In the genomic region with DNA sequence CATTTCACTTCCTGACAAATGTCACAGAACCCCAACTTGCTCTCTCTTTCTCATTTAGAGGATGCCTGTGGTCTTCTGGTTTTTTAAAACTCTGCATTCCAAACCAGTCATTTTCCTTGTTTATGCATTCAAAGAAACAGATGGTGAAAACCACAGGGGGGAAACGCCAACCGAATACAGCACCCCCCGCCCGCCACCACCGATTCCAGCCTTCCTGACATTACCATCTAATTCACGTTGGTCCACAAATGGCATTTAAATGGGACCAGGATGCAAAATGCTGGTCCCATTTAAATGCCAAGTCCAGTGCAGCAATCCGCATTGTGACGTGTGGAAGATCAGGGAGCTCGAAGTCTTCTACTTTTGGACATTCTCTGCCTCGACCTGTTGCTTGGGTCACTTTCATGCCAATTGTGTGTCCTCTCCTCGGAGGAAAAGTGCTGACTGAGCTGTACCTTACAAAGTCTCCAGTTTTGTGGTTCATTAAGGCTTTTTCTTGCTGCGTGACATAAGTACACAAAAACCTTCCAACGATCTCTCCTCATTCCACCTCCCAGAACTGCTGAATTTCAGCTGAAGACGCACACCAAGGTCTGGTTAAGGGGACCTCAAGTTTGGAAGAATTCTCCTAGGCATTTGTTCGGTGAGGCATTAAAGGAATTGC, we compare ENCODE assay signal across 10 cellular contexts. TPM values are rescaled to one million over a fixed set of nuclear protein-coding genes. Genes with fewer than 3 reads are reported as not detected.
DNase-seq lines count a peak whose midpoint lies in the region; ATAC-seq and TF ChIP-seq lines count a peak whose summit lies in the region.
"Had no signal": no experiment of that assay in that cellular context is flagged by ENCODE, and none has a peak within 500 bp of the region (broad histone marks: within the 10 kb centered on the region; RNA-seq: fewer than 3 reads in every experiment).

No MANE protein-coding gene starts in this region.

- H2AK5ac ChIP-seq in H9 (ENCODE audit: insufficient read length, low read length), result no peak overlapping the region

- H3K36me3 ChIP-seq in adrenal gland (replicated peaks in 1 of 2), result peaks cover 0 to 5% of the 10 kb centered on the region in 2 donors

- TF ChIP-seq CTCF in AG04450 (IDR thresholded peaks at IDR 0.05; ENCODE audit: low read depth, low read length) (no peak), H9 (conservative IDR thresholded peaks at IDR 0.05) (no peak), adrenal gland (IDR thresholded peaks at IDR 0.05) (no peak)

- H3K9ac ChIP-seq in H9 (ENCODE audit: extremely low read depth, insufficient read length, low read length), result no peak overlapping the region

- no peak overlapping the region for H3K14ac ChIP-seq in H9 (ENCODE audit: insufficient read depth, low read length)

- H2AFZ ChIP-seq in H9 (ENCODE audit: low read length), result no peak overlapping the region

- H3K79me2 ChIP-seq in H9 (ENCODE audit: insufficient read depth, low read length), result no peaks in the 10 kb centered on the region

- H3K4ac ChIP-seq in H9 (ENCODE audit: low read depth, low read length), result no peak overlapping the region

- no peak overlapping the region for H2BK120ac ChIP-seq in H9 (ENCODE audit: low read depth, low read length, poor library complexity, severe bottlenecking)

- peaks cover 9 to 15% (median 14%) of the 10 kb centered on the region in 3 experiments for H3K36me3 Mint-ChIP-seq in H9 (ENCODE audit: insufficient read depth in 1 of 3, low read depth in 3 of 3)
- H3K36me3 Mint-ChIP-seq in naive thymus-derived CD8-positive, alpha-beta T cell, result peaks cover 13 to 54% (median 38%) of the 10 kb centered on the region in 3 donors

- H3K27me3 ChIP-seq in AG04450 (ENCODE audit: control insufficient read depth, insufficient read depth, low read length) (no peaks in the 10 kb centered on the region), H9 (ENCODE audit: insufficient read depth, low read length) (no peaks in the 10 kb centered on the region), adrenal gland (no peaks in the 10 kb centered on the region)

- no peak overlapping the region for H3K18ac ChIP-seq in H9 (ENCODE audit: insufficient read length, low read depth, low read length)

- H2BK5ac ChIP-seq in H9 (ENCODE audit: insufficient read length, low read length), result no peak overlapping the region

- H4K91ac ChIP-seq in H9 (ENCODE audit: insufficient read length, low read depth, low read length), result no peak overlapping the region

- H4K8ac ChIP-seq in H9 (replicated peaks; ENCODE audit: insufficient read length, low read depth, low read length), result no peak overlapping the region

- H3K27ac Mint-ChIP-seq in H9, result peak overlapping the region in 2 of 3 experiments; percentile 35 to 88; a peak in 6 of 7 replicates
- H3K27ac Mint-ChIP-seq in naive thymus-derived CD8-positive, alpha-beta T cell, result peak overlapping the region in 7 of 10 donors; percentile 25 to 65 (median 43)

- H2BK12ac ChIP-seq in H9 (ENCODE audit: insufficient read length, low read depth, low read length), result no peak overlapping the region

- no peak overlapping the region for H3T11ph ChIP-seq in H9 (ENCODE audit: low read length)

- H3K4me2 ChIP-seq in H9 (ENCODE audit: insufficient read depth, insufficient read length, low read length), result peak overlapping the region; percentile 16

- peak overlapping the region; percentile 92 for H3K27ac ChIP-seq in AG04450 (ENCODE audit: low read depth, low read length)
- peak overlapping the region; percentile 14 for H3K27ac ChIP-seq in H9 (ENCODE audit: insufficient read length, low read depth, low read length)
- peak overlapping the region in 2 of 5 donors; percentile 23 to 36 for H3K27ac ChIP-seq in adrenal gland

- peaks cover 2 to 4% of the 10 kb centered on the region in 2 experiments; a peak in 3 of 5 replicates for H3K9me3 Mint-ChIP-seq in H9
- peaks cover 0 to 2% (median 0%) of the 10 kb centered on the region in 9 donors for H3K9me3 Mint-ChIP-seq in naive thymus-derived CD8-positive, alpha-beta T cell

- H2BK15ac ChIP-seq in H9 (ENCODE audit: low read depth, low read length), result no peak overlapping the region

- H3K23me2 ChIP-seq in H9 (ENCODE audit: insufficient read length, low read depth, low read length, poor library complexity, severe bottlenecking), result no peaks in the 10 kb centered on the region

- H2BK20ac ChIP-seq in H9 (ENCODE audit: low read depth, low read length, poor library complexity, severe bottlenecking), result no peak overlapping the region

- no peak overlapping the region for H3K56ac ChIP-seq in H9 (ENCODE audit: insufficient read length, low read depth, low read length)

- peak overlapping the region; percentile 1 to 18; a peak in 3 of 5 replicates for H3K4me3 Mint-ChIP-seq in H9
- no peak overlapping the region for H3K4me3 Mint-ChIP-seq in naive thymus-derived CD8-positive, alpha-beta T cell

- DNase-seq in AG04450 (ENCODE audit: low read depth, low spot score) (no peak), H9 (no peak), cerebellum (ENCODE audit: low spot score) (peak; percentile 84), OCI-M2 (lab: John Stamatoyannopoulos, UW; ENCODE audit: unreplicated experiment) (no peak), adrenal gland (no peak)
- no peak for DNase-seq in naive thymus-derived CD8-positive, alpha-beta T cell
- no peak for DNase-seq in stimulated activated CD4-positive, alpha-beta T cell treated with anti-CD3 and anti-CD28 coated beads, Interleukin-4, amount 100 ng/mL, for 24 hours
- DNase-seq: NCI-H146 had no signal

- no peak for TF ChIP-seq POLR2A in adrenal gland (IDR thresholded peaks at IDR 0.05)

- no peaks in the 10 kb centered on the region; the same call in 1 of the 2 replicates for H3K27me3 Mint-ChIP-seq in H9 (ENCODE audit: low read depth)
- no peaks in the 10 kb centered on the region for H3K27me3 Mint-ChIP-seq in naive thymus-derived CD8-positive, alpha-beta T cell

- intact Hi-C loops in adrenal gland (cut with DNase I), result no loop called here

- WGBS in H9 (ENCODE audit: extremely low coverage, insufficient read length, low lambda C conversion rate), result no CpG with 5 or more reads among the region's 15 CpGs
- 61 to 65% (median 63%) methylated on average over 15 of the region's 15 CpGs for WGBS in adrenal gland, 4 donors

- H3K9me3 ChIP-seq in AG04450 (ENCODE audit: control insufficient read depth, insufficient read depth, low read length) (no peaks in the 10 kb centered on the region), H9 (ENCODE audit: control insufficient read depth, low read depth, low read length) (no peaks in the 10 kb centered on the region), adrenal gland (replicated peaks in 1 of 3) (no peaks in the 10 kb centered on the region)

- H3K4me1 Mint-ChIP-seq in H9, result peaks cover 53% of the 10 kb centered on the region in 2 experiments
- H3K4me1 Mint-ChIP-seq in naive thymus-derived CD8-positive, alpha-beta T cell, result peaks cover 21 to 42% (median 38%) of the 10 kb centered on the region in 4 donors

- H3K4me3 ChIP-seq in AG04450 (ENCODE audit: low read depth, low read length), result no peak overlapping the region
- H3K4me3 ChIP-seq in adrenal gland, result no peak overlapping the region
- H3K4me3 ChIP-seq: lung had no signal

- no peaks in the 10 kb centered on the region for H3K79me1 ChIP-seq in H9 (ENCODE audit: insufficient read depth, low read depth, low read length, poor library complexity, severe bottlenecking)

- H4K20me1 ChIP-seq in H9 (ENCODE audit: control insufficient read depth, insufficient read depth, insufficient read length), result no peaks in the 10 kb centered on the region

- H3K4me1 ChIP-seq in H9 (ENCODE audit: insufficient read depth, low read length) (peaks cover 13% of the 10 kb centered on the region), adrenal gland (replicated peaks in 1 of 2) (peaks cover 0 to 5% of the 10 kb centered on the region in 2 donors)

- no peak overlapping the region for H4K5ac ChIP-seq in H9 (ENCODE audit: insufficient read length, low read depth, low read length)

- CTCF ChIA-PET in AG04450 (lab: Charles Lee), result no interaction called here

- no peak for ATAC-seq in naive thymus-derived CD8-positive, alpha-beta T cell
- no peak for ATAC-seq in HG02870 (IDR thresholded peaks at IDR 0.05; ENCODE audit: unreplicated experiment)

- POLR2A ChIA-PET in AG04450 (lab: Yijun Ruan, JAX), result interaction anchor here (1.0 kb wide), 1 partner anchor 238 kb away, joined by 3 read pairs; no protein-coding TSS in a partner anchor
- POLR2A ChIA-PET in naive thymus-derived CD8-positive, alpha-beta T cell (lab: Charles Lee), result no interaction called here

- H3K23ac ChIP-seq in H9 (ENCODE audit: insufficient read length, low read depth, low read length), result no peak overlapping the region

RNA-seq across cellular contexts. Expression of gene NEDD9, which starts 35.8 kb away (rescaled TPM):
- 7.2 and 10.9 TPM in 2 replicates for polyA plus RNA-seq in AG04450 (2011; rRNA removed)
- 17.2 and 31.1 TPM in 2 replicates for polyA minus RNA-seq in AG04450 (2011; rRNA and poly(A)+ RNA removed)
- total RNA-seq in H9 (2021), result 5.5 and 5.8 TPM in 2 replicates
- 9.7 TPM for total RNA-seq in cerebellum
- 10 to 100 TPM; 32.4 to 34.7 TPM for total RNA-seq in naive thymus-derived CD8-positive, alpha-beta T cell
- polyA plus RNA-seq in naive thymus-derived CD8-positive, alpha-beta T cell, result 10 to 100 TPM; 14.7 to 20.2 (median 17.3) TPM
- 10 to 100 TPM in 7 of 8 donors, 1 to 10 TPM in 1; 6.6 to 47.9 (median 19.7) TPM for total RNA-seq in adrenal gland
- 10 to 100 TPM in 1 of 3 donors, 1 to 10 TPM in 2; 8.0 to 14.7 (median 8.6) TPM for polyA plus RNA-seq in adrenal gland

Comparison
In these comparisons a context has a peak if more than half of its experiments do, and no peak if none do; other contexts are left out.
1. H3K4me3 Mint-ChIP-seq: peak in H9 (2 of 2); none in naive thymus-derived CD8-positive, alpha-beta T cell (0 of 10).